ENCODE assay signal across 1 cellular context in genomic region chr1:246583056-246583440, GRCh38.
TF ChIP-seq lines count a peak whose summit lies in the region.

No MANE protein-coding gene starts in this region.

TF ChIP-seq in HepG2, 621 proteins besides CTCF, POLR2A, EP300 and RAD21 (continued from another document):
- TF ChIP-seq, protein P1, sequence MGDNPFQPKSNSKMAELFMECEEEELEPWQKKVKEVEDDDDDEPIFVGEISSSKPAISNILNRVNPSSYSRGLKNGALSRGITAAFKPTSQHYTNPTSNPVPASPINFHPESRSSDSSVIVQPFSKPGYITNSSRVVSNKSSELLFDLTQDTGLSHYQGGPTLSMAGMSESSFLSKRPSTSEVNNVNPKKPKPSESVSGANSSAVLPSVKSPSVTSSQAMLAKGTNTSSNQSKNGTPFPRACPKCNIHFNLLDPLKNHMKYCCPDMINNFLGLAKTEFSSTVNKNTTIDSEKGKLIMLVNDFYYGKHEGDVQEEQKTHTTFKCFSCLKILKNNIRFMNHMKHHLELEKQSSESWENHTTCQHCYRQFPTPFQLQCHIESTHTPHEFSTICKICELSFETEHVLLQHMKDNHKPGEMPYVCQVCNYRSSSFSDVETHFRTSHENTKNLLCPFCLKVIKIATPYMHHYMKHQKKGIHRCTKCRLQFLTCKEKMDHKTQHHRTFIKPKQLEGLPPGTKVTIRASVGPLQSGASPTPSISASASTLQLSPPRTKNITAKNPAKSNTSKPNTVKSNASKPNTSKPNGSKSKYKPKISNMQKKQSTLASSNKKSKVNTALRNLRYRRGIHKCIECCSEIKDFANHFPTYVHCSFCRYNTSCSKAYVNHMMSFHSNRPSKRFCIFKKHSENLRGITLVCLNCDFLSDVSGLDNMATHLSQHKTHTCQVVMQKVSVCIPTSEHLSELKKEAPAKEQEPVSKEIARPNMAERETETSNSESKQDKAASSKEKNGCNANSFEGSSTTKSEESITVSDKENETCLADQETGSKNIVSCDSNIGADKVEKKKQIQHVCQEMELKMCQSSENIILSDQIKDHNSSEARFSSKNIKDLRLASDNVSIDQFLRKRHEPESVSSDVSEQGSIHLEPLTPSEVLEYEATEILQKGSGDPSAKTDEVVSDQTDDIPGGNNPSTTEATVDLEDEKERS (CRISPR knock-in tag; IDR thresholded peaks at IDR 0.05) = 0 out of 2 replicates have a peak, but pooled peaks have one; percentile 23
- TF ChIP-seq FOXA3 (CRISPR knock-in tag; IDR thresholded peaks at IDR 0.05) = peak; percentile 61
- TF ChIP-seq, protein P2, sequence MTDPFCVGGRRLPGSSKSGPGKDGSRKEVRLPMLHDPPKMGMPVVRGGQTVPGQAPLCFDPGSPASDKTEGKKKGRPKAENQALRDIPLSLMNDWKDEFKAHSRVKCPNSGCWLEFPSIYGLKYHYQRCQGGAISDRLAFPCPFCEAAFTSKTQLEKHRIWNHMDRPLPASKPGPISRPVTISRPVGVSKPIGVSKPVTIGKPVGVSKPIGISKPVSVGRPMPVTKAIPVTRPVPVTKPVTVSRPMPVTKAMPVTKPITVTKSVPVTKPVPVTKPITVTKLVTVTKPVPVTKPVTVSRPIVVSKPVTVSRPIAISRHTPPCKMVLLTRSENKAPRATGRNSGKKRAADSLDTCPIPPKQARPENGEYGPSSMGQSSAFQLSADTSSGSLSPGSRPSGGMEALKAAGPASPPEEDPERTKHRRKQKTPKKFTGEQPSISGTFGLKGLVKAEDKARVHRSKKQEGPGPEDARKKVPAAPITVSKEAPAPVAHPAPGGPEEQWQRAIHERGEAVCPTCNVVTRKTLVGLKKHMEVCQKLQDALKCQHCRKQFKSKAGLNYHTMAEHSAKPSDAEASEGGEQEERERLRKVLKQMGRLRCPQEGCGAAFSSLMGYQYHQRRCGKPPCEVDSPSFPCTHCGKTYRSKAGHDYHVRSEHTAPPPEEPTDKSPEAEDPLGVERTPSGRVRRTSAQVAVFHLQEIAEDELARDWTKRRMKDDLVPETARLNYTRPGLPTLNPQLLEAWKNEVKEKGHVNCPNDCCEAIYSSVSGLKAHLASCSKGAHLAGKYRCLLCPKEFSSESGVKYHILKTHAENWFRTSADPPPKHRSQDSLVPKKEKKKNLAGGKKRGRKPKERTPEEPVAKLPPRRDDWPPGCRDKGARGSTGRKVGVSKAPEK (CRISPR knock-in tag; IDR thresholded peaks at IDR 0.05; ENCODE audit: borderline replicate concordance) = 0 out of 2 replicates have a peak, but pooled peaks have one; percentile 62
- TF ChIP-seq ZFP82 (CRISPR knock-in tag; IDR thresholded peaks at IDR 0.05; ENCODE audit: borderline replicate concordance) = 0 out of 2 replicates have a peak, but pooled peaks have one; percentile 14
- TF ChIP-seq ZBTB1 (CRISPR knock-in tag; IDR thresholded peaks at IDR 0.05; ENCODE audit: borderline replicate concordance) = no peak
- TF ChIP-seq ZNF605 (CRISPR knock-in tag; IDR thresholded peaks at IDR 0.05) = no peak
- TF ChIP-seq, protein P3, sequence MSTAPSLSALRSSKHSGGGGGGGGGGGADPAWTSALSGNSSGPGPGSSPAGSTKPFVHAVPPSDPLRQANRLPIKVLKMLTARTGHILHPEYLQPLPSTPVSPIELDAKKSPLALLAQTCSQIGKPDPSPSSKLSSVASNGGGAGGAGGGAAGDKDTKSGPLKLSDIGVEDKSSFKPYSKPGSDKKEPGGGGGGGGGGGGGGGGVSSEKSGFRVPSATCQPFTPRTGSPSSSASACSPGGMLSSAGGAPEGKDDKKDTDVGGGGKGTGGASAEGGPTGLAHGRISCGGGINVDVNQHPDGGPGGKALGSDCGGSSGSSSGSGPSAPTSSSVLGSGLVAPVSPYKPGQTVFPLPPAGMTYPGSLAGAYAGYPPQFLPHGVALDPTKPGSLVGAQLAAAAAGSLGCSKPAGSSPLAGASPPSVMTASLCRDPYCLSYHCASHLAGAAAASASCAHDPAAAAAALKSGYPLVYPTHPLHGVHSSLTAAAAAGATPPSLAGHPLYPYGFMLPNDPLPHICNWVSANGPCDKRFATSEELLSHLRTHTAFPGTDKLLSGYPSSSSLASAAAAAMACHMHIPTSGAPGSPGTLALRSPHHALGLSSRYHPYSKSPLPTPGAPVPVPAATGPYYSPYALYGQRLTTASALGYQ (CRISPR knock-in tag; IDR thresholded peaks at IDR 0.05) = no peak
- TF ChIP-seq MAZ (IDR thresholded peaks at IDR 0.05; ENCODE audit: borderline replicate concordance, low read depth, low read length) = no peak
- TF ChIP-seq MAZ (CRISPR knock-in tag; IDR thresholded peaks at IDR 0.05; ENCODE audit: low read depth) = 0 out of 2 replicates have a peak, but pooled peaks have one; percentile 7
- peak; percentile 13; the same call in 1 of the 2 replicates for TF ChIP-seq CC2D1A (CRISPR knock-in tag; IDR thresholded peaks at IDR 0.05)
- no peak for TF ChIP-seq RARA (CRISPR knock-in tag; IDR thresholded peaks at IDR 0.05)
- TF ChIP-seq ZBTB39 (CRISPR knock-in tag; IDR thresholded peaks at IDR 0.05) = 0 out of 2 replicates have a peak, but pooled peaks have one; percentile 30
- 0 out of 2 replicates have a peak, but pooled peaks have one; percentile 18 for TF ChIP-seq ZNF761 (CRISPR knock-in tag; conservative IDR thresholded peaks at IDR 0.05)
- 0 out of 2 replicates have a peak, but pooled peaks have one; percentile 2 for TF ChIP-seq SIN3A (IDR thresholded peaks at IDR 0.05; ENCODE audit: borderline replicate concordance, low read depth, low read length)
- TF ChIP-seq SPEN (CRISPR knock-in tag; IDR thresholded peaks at IDR 0.05; ENCODE audit: low read depth) = 0 out of 2 replicates have a peak, but pooled peaks have one; percentile 16
